ENCODE assay signal across 2 cellular contexts in the genomic region with DNA sequence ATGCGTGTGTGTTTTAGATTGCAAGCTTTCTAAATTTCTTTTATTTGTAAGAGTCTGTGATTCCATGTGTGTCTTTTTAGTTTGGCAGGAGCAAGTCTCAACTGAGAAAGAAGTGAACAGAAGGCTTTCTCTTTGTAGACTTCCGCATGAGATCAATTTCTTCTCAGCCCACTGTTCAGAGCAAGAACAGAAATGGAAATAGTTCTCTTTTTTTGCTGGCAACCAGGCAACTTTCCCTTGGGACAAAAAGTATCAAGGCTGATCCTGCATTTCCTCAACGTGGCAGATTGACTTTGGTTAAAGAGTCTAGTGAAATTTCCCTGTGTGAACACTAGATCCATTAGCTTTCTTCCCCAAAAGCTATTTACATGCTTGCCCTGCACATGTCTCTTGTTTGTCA.
TF ChIP-seq lines count a peak whose summit lies in the region.

No MANE protein-coding gene starts in this region.

TF ChIP-seq in SK-N-SH, 30 proteins besides CTCF, POLR2A, EP300 and RAD21 (continued from another document):
- TF ChIP-seq JUND (IDR thresholded peaks at IDR 0.05) (no peak), YY1 (IDR thresholded peaks at IDR 0.05; ENCODE audit: low read depth) (no peak), POLR2AphosphoS5 (IDR thresholded peaks at IDR 0.05; ENCODE audit: low read depth, low read length) (no peak), CHD2 (IDR thresholded peaks at IDR 0.05; ENCODE audit: low read length, partially characterized antibody) (no peak), TAF1 (IDR thresholded peaks at IDR 0.05; ENCODE audit: borderline replicate concordance, low read depth, low read length) (no peak), GABPA (IDR thresholded peaks at IDR 0.05; ENCODE audit: low read depth) (no peak), RCOR1 (IDR thresholded peaks at IDR 0.05; ENCODE audit: low read length) (no peak)

TF ChIP-seq in SK-N-SH treated with all-trans-retinoic acid at 6 μM for 48 hours, 23 proteins besides CTCF, POLR2A, EP300 and RAD21 (continued from another document):
- TF ChIP-seq PATZ1 (CRISPR knock-in tag; IDR thresholded peaks at IDR 0.05; ENCODE audit: borderline replicate concordance) (no peak), RARB (CRISPR knock-in tag; IDR thresholded peaks at IDR 0.05) (no peak), TSHZ2 (CRISPR knock-in tag; IDR thresholded peaks at IDR 0.05) (no peak), ARNTL (CRISPR knock-in tag; IDR thresholded peaks at IDR 0.05; ENCODE audit: borderline replicate concordance, low read depth) (no peak), CSDC2 (CRISPR knock-in tag; IDR thresholded peaks at IDR 0.05) (no peak), ZNF8 (CRISPR knock-in tag; IDR thresholded peaks at IDR 0.05) (no peak), OSR1 (CRISPR knock-in tag; IDR thresholded peaks at IDR 0.05) (no peak), ZNF565 (CRISPR knock-in tag; conservative IDR thresholded peaks at IDR 0.05; ENCODE audit: low read depth) (no peak), BACH2 (CRISPR knock-in tag; IDR thresholded peaks at IDR 0.05; ENCODE audit: borderline replicate concordance) (no peak), TCF4 (CRISPR knock-in tag; IDR thresholded peaks at IDR 0.05; ENCODE audit: borderline replicate concordance) (no peak), CSRNP3 (CRISPR knock-in tag; IDR thresholded peaks at IDR 0.05) (no peak)
